1 cellular context compared by ENCODE assay signal in genomic region chr17:62613095-62613494, GRCh38. TPM values are rescaled to one million over a fixed set of nuclear protein-coding genes. Genes with fewer than 3 reads are reported as not detected.
"Had no signal": no experiment of that assay in that cellular context is flagged by ENCODE, and none has a peak within 500 bp of the region (broad histone marks: within the 10 kb centered on the region; RNA-seq: fewer than 3 reads in every experiment).

No MANE protein-coding gene starts in this region.

RNA-seq across cellular contexts. Expression of gene MRC2, which starts 14.4 kb away (rescaled TPM):
- polyA plus RNA-seq: immature natural killer cell had no signal
